In the genomic region with DNA sequence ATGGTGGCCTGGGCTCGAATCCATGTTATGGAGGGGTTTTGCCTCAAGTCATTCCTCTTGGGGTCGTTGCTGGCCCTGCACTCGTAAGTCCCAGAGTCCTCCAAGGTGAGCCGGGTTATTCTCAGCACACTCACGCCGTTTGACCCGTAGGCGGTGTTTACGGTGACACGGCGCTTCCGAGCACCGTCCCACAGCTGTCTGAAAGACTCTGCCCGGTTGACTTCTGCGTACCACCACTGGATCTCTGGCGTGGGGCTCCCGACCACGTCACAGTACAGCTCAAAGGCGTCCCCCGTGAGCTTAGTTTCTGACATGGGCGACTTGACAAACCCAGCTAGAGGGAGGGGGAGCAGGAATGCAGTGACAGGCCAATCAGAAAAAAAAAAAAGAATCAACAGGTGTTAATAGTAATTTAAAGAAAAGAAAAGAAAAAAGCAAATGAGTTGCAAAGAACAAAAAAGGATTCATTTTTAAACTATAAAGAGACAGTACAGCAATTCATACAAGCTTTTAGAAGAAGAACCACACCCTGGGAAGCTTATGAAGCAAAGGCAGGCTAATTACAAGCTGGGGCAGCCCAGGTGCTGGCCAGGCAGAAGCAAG, we compare ENCODE assay signal across 22 cellular contexts. TPM values are rescaled to one million over a fixed set of nuclear protein-coding genes. Genes with fewer than 3 reads are reported as not detected.
DNase-seq lines count a peak whose midpoint lies in the region; ATAC-seq, FAIRE-seq and TF ChIP-seq lines count a peak whose summit lies in the region.
"Had no signal": no experiment of that assay in that cellular context is flagged by ENCODE, and none has a peak within 500 bp of the region (broad histone marks: within the 10 kb centered on the region; RNA-seq: fewer than 3 reads in every experiment).

No MANE protein-coding gene starts in this region.

- peaks cover 100% of the 10 kb centered on the region for H3K79me2 ChIP-seq in GM23338 (replicated peaks; ENCODE audit: insufficient read depth)
- peaks cover 99% of the 10 kb centered on the region for H3K79me2 ChIP-seq in astrocyte (ENCODE audit: insufficient read depth, low read length)

- no peak for FAIRE-seq in astrocyte (lab: Jason Lieb, UNC)
- FAIRE-seq: HTR-8/SVneo, kidney had no signal

- H3K27me3 ChIP-seq in GM23338 (ENCODE audit: insufficient read depth) (no peaks in the 10 kb centered on the region), astrocyte (ENCODE audit: insufficient read depth, low read length) (no peaks in the 10 kb centered on the region), gastroesophageal sphincter (no peaks in the 10 kb centered on the region), rectal smooth muscle tissue (ENCODE audit: control insufficient read depth, insufficient read depth, low read length) (no peaks in the 10 kb centered on the region)
- H3K27me3 ChIP-seq: thyroid gland had no signal

- H3K4me1 ChIP-seq in GM23338 (ENCODE audit: insufficient read depth) (peaks cover 62% of the 10 kb centered on the region), astrocyte (ENCODE audit: insufficient read depth, low read length) (peaks cover 21% of the 10 kb centered on the region), gastroesophageal sphincter (peaks cover 62 to 100% (median 63%) of the 10 kb centered on the region in 3 donors), rectal smooth muscle tissue (ENCODE audit: control insufficient read depth, insufficient read depth, low read length) (peaks cover 70% of the 10 kb centered on the region)

- H3K9me2 ChIP-seq in GM23338 (ENCODE audit: insufficient read depth), result no peaks in the 10 kb centered on the region

- no peak overlapping the region for H3K4me3 Mint-ChIP-seq in GM23338
- H3K4me3 Mint-ChIP-seq in astrocyte (ENCODE audit: unreplicated experiment), result no peak overlapping the region
- H3K4me3 Mint-ChIP-seq: activated CD4-positive, alpha-beta memory T cell treated with anti-CD3 and anti-CD28 coated beads, Interleukin-2, amount 10 ng/mL, durations not matched to agents 7 days and 5 days; activated naive CD8-positive, alpha-beta T cell; B cell; stimulated activated naive CD8-positive, alpha-beta T cell treated with anti-CD3 and anti-CD28 coated beads, Interleukin-15, Interleukin-2, amounts not matched to agents 100 ng/mL and 50 ng/mL, for 24 hours had no signal

- H3K27ac Mint-ChIP-seq in GM23338 (peak overlapping the region; percentile 64), astrocyte (ENCODE audit: unreplicated experiment) (peak overlapping the region; percentile 63)
- H3K27ac Mint-ChIP-seq: activated CD4-positive, alpha-beta memory T cell treated with anti-CD3 and anti-CD28 coated beads, Interleukin-2, amount 10 ng/mL, durations not matched to agents 7 days and 5 days; activated naive CD8-positive, alpha-beta T cell; B cell; stimulated activated naive CD8-positive, alpha-beta T cell treated with anti-CD3 and anti-CD28 coated beads, Interleukin-15, Interleukin-2, amounts not matched to agents 100 ng/mL and 50 ng/mL, for 24 hours had no signal

- H3K27me3 Mint-ChIP-seq in GM23338 (ENCODE audit: insufficient read depth, low read depth, poor library complexity), result peaks cover 2% of the 10 kb centered on the region
- H3K27me3 Mint-ChIP-seq in astrocyte (ENCODE audit: low read depth, unreplicated experiment), result no peaks in the 10 kb centered on the region
- H3K27me3 Mint-ChIP-seq: activated CD4-positive, alpha-beta memory T cell treated with anti-CD3 and anti-CD28 coated beads, Interleukin-2, amount 10 ng/mL, durations not matched to agents 7 days and 5 days; activated naive CD8-positive, alpha-beta T cell; B cell; progenitor cell of endocrine pancreas; stimulated activated naive CD8-positive, alpha-beta T cell treated with anti-CD3 and anti-CD28 coated beads, Interleukin-15, Interleukin-2, amounts not matched to agents 100 ng/mL and 50 ng/mL, for 24 hours had no signal

- H3K36me3 ChIP-seq in GM23338 (ENCODE audit: insufficient read depth) (peaks cover 9% of the 10 kb centered on the region; the same call in 1 of the 2 replicates), astrocyte (ENCODE audit: insufficient read depth, low read length) (no peaks in the 10 kb centered on the region), gastroesophageal sphincter (no peaks in the 10 kb centered on the region), rectal smooth muscle tissue (ENCODE audit: control insufficient read depth, insufficient read depth, low read length) (no peaks in the 10 kb centered on the region)
- H3K36me3 ChIP-seq: HAP-1, thyroid gland had no signal

- H3K9ac ChIP-seq in astrocyte (ENCODE audit: low read length) (no peak overlapping the region), rectal smooth muscle tissue (ENCODE audit: low read length) (no peak overlapping the region)

- H2AFZ ChIP-seq in GM23338 (no peak overlapping the region), astrocyte (ENCODE audit: low read depth, low read length) (no peak overlapping the region)

- 0 out of 2 replicates have a peak, but pooled peaks cover 2% of the 10 kb centered on the region for H3F3A ChIP-seq in GM23338 (replicated peaks; ENCODE audit: low read depth)

- ATAC-seq in GM23338 (peak; percentile 23), gastroesophageal sphincter (no peak), HG03159 (IDR thresholded peaks at IDR 0.05; ENCODE audit: unreplicated experiment) (no peak)
- ATAC-seq: activated CD4-positive, CD25-positive, alpha-beta regulatory T cell treated with anti-CD3 and anti-CD28 coated beads, Interleukin-2, amount 50 U/mL, for 24 hours; lower lobe of right lung had no signal

- H3K36me3 Mint-ChIP-seq in GM23338 (ENCODE audit: low read depth), result no peaks in the 10 kb centered on the region
- H3K36me3 Mint-ChIP-seq in astrocyte (ENCODE audit: low read depth, unreplicated experiment), result peaks cover 7% of the 10 kb centered on the region
- H3K36me3 Mint-ChIP-seq: activated naive CD8-positive, alpha-beta T cell had no signal

- peak overlapping the region; percentile 53; the same call in 1 of the 2 replicates for H3K4me2 ChIP-seq in GM23338
- no peak overlapping the region for H3K4me2 ChIP-seq in astrocyte (ENCODE audit: low read length)

- no peak for DNase-seq in GM23338 (ENCODE audit: low spot score)
- DNase-seq in astrocyte (ENCODE audit: low read depth), result no peak
- no peak for DNase-seq in activated effector memory CD4-positive, alpha-beta T cell treated with anti-CD3 and anti-CD28 coated beads, Interleukin-2, amount 50 U/mL, for 16 hours
- DNase-seq in SIG-M5 (lab: John Stamatoyannopoulos, UW), result no peak
- DNase-seq in GM10266 (ENCODE audit: extremely low spot score), result no peak
- DNase-seq: activated CD4-positive, alpha-beta memory T cell treated with anti-CD3 and anti-CD28 coated beads, Interleukin-2, amount 10 ng/mL, durations not matched to agents 7 days and 5 days; aorta; kidney; lower lobe of right lung; NCI-H2081; NCI-H2227 treated with DMSO at 0.1 percent for 48 hours; thyroid gland had no signal

- TF ChIP-seq EP300 in gastroesophageal sphincter (IDR thresholded peaks at IDR 0.05), result no peak

- TF ChIP-seq CTCF in GM23338 (conservative IDR thresholded peaks at IDR 0.05; ENCODE audit: low read depth in 2 of 2) (no peak), astrocyte (IDR thresholded peaks at IDR 0.05; ENCODE audit: insufficient read depth, low read depth, low read length) (no peak), gastroesophageal sphincter (IDR thresholded peaks at IDR 0.05) (no peak), GM10266 (IDR thresholded peaks at IDR 0.05; ENCODE audit: control insufficient read depth, insufficient read depth, low read depth, missing control alignments) (no peak)

- H3K4me3 ChIP-seq in GM23338 (no peak overlapping the region), astrocyte (ENCODE audit: insufficient read depth, low read depth, low read length) (no peak overlapping the region), gastroesophageal sphincter (no peak overlapping the region), rectal smooth muscle tissue (ENCODE audit: low read length) (no peak overlapping the region)
- H3K4me3 ChIP-seq: HAP-1, lower lobe of right lung, thyroid gland had no signal

- H3K27ac ChIP-seq in GM23338 (ENCODE audit: low read depth) (peak overlapping the region; percentile 50; the same call in 1 of the 2 replicates), astrocyte (ENCODE audit: low read depth, low read length) (no peak overlapping the region), gastroesophageal sphincter (peak overlapping the region in 3 of 4 donors; percentile 78 to 81 (median 80)), rectal smooth muscle tissue (ENCODE audit: low read depth, low read length) (peak overlapping the region; percentile 15)
- H3K27ac ChIP-seq: lower lobe of right lung, thyroid gland had no signal

- H3K4me1 Mint-ChIP-seq in GM23338, result peaks cover 51% of the 10 kb centered on the region
- H3K4me1 Mint-ChIP-seq in astrocyte (ENCODE audit: low read depth, unreplicated experiment), result peaks cover 57% of the 10 kb centered on the region

- H3K9me3 Mint-ChIP-seq in GM23338 (no peaks in the 10 kb centered on the region), astrocyte (ENCODE audit: unreplicated experiment) (no peaks in the 10 kb centered on the region)
- H3K9me3 Mint-ChIP-seq: activated CD4-positive, alpha-beta memory T cell treated with anti-CD3 and anti-CD28 coated beads, Interleukin-2, amount 10 ng/mL, durations not matched to agents 7 days and 5 days; stimulated activated naive CD8-positive, alpha-beta T cell treated with anti-CD3 and anti-CD28 coated beads, Interleukin-15, Interleukin-2, amounts not matched to agents 100 ng/mL and 50 ng/mL, for 24 hours had no signal

- H4K20me1 ChIP-seq in GM23338 (replicated peaks; ENCODE audit: insufficient read depth) (peaks cover 82% of the 10 kb centered on the region), astrocyte (ENCODE audit: insufficient read depth, low read length) (peaks cover 99% of the 10 kb centered on the region)

- H3K9me3 ChIP-seq in astrocyte (ENCODE audit: insufficient read depth, low read depth, low read length) (no peaks in the 10 kb centered on the region), gastroesophageal sphincter (no peaks in the 10 kb centered on the region)
- H3K9me3 ChIP-seq: HAP-1, lower lobe of right lung, thyroid gland had no signal

- WGBS in gastroesophageal sphincter (ENCODE audit: low coverage in 1 of 2), 2 donors, result 93% methylated on average over 3 of the region's 21 CpGs; no CpG with 5 or more reads in 1 of the 2 donors

- TF ChIP-seq POLR2A in gastroesophageal sphincter (IDR thresholded peaks at IDR 0.05), result no peak

TF ChIP-seq in GM23338, 12 proteins besides CTCF, POLR2A, EP300 and RAD21 (continues in another document):
- TF ChIP-seq EZH2 (IDR thresholded peaks at IDR 0.05; ENCODE audit: low read depth, unreplicated experiment), result no peak
- no peak for TF ChIP-seq CREB1 (CRISPR knock-in tag; IDR thresholded peaks at IDR 0.05; ENCODE audit: low read depth)

RNA-seq across cellular contexts. Expression of a gene that starts 36.1 kb away (rescaled TPM):
- 113 and 121 TPM in 2 replicates for total RNA-seq in GM23338 (2014; rRNA removed; shearing (Covaris generic))
- polyA plus RNA-seq in GM23338 (2016; fragmentation: Nextera tagmentation; extraction: Ambion mirVana), result 53.0 and 56.3 TPM in 2 replicates
- 281 and 305 TPM in 2 replicates for total RNA-seq in astrocyte
- total RNA-seq in gastroesophageal sphincter, result 100 to 1,000 TPM; 261 to 338 (median 333) TPM
